Comparison of ENCODE assay signal across 1 cellular context in the genomic region with DNA sequence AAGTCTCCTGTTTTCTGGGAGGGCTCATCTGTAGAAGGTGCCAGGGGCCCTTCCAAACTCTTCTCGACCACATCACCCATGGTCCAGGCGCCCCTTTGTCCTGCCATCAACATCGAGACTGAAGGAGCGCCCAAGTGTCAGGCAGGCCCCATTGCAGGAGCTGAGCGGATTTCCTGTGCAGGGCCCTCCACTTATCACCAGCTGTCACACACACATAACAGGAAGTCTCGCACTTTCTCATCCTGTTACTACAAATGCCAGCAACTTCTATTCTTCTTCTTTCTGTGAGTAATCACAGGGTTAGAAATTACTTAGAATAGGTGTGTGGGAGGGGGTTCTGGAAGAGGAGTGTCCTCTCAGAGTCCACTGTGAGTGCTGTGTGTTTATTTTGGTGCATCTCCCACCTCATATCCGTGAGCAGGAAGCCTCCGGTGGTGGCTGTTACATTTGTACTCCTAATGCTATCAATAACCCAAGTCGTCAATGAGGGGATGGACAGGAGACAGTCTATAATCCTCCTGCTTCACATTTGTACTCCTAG.
A peak's percentile ranks its signal among the peaks of the same experiment; 100 is the strongest.
TF ChIP-seq lines count a peak whose summit lies in the region.

A gene with protein sequence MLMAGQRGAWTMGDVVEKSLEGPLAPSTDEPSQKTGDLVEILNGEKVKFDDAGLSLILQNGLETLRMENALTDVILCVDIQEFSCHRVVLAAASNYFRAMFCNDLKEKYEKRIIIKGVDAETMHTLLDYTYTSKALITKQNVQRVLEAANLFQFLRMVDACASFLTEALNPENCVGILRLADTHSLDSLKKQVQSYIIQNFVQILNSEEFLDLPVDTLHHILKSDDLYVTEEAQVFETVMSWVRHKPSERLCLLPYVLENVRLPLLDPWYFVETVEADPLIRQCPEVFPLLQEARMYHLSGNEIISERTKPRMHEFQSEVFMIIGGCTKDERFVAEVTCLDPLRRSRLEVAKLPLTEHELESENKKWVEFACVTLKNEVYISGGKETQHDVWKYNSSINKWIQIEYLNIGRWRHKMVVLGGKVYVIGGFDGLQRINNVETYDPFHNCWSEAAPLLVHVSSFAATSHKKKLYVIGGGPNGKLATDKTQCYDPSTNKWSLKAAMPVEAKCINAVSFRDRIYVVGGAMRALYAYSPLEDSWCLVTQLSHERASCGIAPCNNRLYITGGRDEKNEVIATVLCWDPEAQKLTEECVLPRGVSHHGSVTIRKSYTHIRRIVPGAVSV (minus strand): TSS at position 166 of the 541 bp plus-strand sequence. CDS start 53 bp downstream, at position 113.

TF ChIP-seq in K562, 482 proteins besides CTCF, POLR2A, EP300 and RAD21 (continued from another document and continues in another):
- TF ChIP-seq, protein P1, sequence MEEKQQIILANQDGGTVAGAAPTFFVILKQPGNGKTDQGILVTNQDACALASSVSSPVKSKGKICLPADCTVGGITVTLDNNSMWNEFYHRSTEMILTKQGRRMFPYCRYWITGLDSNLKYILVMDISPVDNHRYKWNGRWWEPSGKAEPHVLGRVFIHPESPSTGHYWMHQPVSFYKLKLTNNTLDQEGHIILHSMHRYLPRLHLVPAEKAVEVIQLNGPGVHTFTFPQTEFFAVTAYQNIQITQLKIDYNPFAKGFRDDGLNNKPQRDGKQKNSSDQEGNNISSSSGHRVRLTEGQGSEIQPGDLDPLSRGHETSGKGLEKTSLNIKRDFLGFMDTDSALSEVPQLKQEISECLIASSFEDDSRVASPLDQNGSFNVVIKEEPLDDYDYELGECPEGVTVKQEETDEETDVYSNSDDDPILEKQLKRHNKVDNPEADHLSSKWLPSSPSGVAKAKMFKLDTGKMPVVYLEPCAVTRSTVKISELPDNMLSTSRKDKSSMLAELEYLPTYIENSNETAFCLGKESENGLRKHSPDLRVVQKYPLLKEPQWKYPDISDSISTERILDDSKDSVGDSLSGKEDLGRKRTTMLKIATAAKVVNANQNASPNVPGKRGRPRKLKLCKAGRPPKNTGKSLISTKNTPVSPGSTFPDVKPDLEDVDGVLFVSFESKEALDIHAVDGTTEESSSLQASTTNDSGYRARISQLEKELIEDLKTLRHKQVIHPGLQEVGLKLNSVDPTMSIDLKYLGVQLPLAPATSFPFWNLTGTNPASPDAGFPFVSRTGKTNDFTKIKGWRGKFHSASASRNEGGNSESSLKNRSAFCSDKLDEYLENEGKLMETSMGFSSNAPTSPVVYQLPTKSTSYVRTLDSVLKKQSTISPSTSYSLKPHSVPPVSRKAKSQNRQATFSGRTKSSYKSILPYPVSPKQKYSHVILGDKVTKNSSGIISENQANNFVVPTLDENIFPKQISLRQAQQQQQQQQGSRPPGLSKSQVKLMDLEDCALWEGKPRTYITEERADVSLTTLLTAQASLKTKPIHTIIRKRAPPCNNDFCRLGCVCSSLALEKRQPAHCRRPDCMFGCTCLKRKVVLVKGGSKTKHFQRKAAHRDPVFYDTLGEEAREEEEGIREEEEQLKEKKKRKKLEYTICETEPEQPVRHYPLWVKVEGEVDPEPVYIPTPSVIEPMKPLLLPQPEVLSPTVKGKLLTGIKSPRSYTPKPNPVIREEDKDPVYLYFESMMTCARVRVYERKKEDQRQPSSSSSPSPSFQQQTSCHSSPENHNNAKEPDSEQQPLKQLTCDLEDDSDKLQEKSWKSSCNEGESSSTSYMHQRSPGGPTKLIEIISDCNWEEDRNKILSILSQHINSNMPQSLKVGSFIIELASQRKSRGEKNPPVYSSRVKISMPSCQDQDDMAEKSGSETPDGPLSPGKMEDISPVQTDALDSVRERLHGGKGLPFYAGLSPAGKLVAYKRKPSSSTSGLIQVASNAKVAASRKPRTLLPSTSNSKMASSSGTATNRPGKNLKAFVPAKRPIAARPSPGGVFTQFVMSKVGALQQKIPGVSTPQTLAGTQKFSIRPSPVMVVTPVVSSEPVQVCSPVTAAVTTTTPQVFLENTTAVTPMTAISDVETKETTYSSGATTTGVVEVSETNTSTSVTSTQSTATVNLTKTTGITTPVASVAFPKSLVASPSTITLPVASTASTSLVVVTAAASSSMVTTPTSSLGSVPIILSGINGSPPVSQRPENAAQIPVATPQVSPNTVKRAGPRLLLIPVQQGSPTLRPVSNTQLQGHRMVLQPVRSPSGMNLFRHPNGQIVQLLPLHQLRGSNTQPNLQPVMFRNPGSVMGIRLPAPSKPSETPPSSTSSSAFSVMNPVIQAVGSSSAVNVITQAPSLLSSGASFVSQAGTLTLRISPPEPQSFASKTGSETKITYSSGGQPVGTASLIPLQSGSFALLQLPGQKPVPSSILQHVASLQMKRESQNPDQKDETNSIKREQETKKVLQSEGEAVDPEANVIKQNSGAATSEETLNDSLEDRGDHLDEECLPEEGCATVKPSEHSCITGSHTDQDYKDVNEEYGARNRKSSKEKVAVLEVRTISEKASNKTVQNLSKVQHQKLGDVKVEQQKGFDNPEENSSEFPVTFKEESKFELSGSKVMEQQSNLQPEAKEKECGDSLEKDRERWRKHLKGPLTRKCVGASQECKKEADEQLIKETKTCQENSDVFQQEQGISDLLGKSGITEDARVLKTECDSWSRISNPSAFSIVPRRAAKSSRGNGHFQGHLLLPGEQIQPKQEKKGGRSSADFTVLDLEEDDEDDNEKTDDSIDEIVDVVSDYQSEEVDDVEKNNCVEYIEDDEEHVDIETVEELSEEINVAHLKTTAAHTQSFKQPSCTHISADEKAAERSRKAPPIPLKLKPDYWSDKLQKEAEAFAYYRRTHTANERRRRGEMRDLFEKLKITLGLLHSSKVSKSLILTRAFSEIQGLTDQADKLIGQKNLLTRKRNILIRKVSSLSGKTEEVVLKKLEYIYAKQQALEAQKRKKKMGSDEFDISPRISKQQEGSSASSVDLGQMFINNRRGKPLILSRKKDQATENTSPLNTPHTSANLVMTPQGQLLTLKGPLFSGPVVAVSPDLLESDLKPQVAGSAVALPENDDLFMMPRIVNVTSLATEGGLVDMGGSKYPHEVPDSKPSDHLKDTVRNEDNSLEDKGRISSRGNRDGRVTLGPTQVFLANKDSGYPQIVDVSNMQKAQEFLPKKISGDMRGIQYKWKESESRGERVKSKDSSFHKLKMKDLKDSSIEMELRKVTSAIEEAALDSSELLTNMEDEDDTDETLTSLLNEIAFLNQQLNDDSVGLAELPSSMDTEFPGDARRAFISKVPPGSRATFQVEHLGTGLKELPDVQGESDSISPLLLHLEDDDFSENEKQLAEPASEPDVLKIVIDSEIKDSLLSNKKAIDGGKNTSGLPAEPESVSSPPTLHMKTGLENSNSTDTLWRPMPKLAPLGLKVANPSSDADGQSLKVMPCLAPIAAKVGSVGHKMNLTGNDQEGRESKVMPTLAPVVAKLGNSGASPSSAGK (IDR thresholded peaks at IDR 0.05) = peak; percentile 56; the same call in 1 of the 2 replicates
- TF ChIP-seq ZNF764 (CRISPR knock-in tag; IDR thresholded peaks at IDR 0.05; ENCODE audit: low read depth) (no peak), TCF3 (CRISPR knock-in tag; IDR thresholded peaks at IDR 0.05) (no peak; the same call in 1 of the 2 replicates), KLF1 (tag; IDR thresholded peaks at IDR 0.05) (no peak), ARID1B (IDR thresholded peaks at IDR 0.05) (peak; percentile 42; the same call in 1 of the 2 replicates), TSC22D4 (tag; IDR thresholded peaks at IDR 0.05) (no peak), ZBTB7A (IDR thresholded peaks at IDR 0.05; ENCODE audit: borderline replicate concordance, control insufficient read depth, low read depth, low read length) (no peak), BCL6 (CRISPR knock-in tag; IDR thresholded peaks at IDR 0.05) (no peak), PHF21A (IDR thresholded peaks at IDR 0.05; ENCODE audit: borderline replicate concordance, low read depth) (no peak), MCM7 (IDR thresholded peaks at IDR 0.05) (no peak), TCF7 (IDR thresholded peaks at IDR 0.05; ENCODE audit: borderline replicate concordance) (no peak), HDAC3 (IDR thresholded peaks at IDR 0.05; ENCODE audit: borderline replicate concordance, partially characterized antibody) (no peak), RFX1 (IDR thresholded peaks at IDR 0.05) (no peak)
- TF ChIP-seq, protein P2, sequence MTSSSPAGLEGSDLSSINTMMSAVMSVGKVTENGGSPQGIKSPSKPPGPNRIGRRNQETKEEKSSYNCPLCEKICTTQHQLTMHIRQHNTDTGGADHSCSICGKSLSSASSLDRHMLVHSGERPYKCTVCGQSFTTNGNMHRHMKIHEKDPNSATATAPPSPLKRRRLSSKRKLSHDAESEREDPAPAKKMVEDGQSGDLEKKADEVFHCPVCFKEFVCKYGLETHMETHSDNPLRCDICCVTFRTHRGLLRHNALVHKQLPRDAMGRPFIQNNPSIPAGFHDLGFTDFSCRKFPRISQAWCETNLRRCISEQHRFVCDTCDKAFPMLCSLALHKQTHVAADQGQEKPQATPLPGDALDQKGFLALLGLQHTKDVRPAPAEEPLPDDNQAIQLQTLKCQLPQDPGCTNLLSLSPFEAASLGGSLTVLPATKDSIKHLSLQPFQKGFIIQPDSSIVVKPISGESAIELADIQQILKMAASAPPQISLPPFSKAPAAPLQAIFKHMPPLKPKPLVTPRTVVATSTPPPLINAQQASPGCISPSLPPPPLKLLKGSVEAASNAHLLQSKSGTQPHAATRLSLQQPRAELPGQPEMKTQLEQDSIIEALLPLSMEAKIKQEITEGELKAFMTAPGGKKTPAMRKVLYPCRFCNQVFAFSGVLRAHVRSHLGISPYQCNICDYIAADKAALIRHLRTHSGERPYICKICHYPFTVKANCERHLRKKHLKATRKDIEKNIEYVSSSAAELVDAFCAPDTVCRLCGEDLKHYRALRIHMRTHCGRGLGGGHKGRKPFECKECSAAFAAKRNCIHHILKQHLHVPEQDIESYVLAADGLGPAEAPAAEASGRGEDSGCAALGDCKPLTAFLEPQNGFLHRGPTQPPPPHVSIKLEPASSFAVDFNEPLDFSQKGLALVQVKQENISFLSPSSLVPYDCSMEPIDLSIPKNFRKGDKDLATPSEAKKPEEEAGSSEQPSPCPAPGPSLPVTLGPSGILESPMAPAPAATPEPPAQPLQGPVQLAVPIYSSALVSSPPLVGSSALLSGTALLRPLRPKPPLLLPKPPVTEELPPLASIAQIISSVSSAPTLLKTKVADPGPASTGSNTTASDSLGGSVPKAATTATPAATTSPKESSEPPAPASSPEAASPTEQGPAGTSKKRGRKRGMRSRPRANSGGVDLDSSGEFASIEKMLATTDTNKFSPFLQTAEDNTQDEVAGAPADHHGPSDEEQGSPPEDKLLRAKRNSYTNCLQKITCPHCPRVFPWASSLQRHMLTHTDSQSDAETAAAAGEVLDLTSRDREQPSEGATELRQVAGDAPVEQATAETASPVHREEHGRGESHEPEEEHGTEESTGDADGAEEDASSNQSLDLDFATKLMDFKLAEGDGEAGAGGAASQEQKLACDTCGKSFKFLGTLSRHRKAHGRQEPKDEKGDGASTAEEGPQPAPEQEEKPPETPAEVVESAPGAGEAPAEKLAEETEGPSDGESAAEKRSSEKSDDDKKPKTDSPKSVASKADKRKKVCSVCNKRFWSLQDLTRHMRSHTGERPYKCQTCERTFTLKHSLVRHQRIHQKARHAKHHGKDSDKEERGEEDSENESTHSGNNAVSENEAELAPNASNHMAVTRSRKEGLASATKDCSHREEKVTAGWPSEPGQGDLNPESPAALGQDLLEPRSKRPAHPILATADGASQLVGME (CRISPR knock-in tag; IDR thresholded peaks at IDR 0.05) = no peak
- TF ChIP-seq, protein P3, sequence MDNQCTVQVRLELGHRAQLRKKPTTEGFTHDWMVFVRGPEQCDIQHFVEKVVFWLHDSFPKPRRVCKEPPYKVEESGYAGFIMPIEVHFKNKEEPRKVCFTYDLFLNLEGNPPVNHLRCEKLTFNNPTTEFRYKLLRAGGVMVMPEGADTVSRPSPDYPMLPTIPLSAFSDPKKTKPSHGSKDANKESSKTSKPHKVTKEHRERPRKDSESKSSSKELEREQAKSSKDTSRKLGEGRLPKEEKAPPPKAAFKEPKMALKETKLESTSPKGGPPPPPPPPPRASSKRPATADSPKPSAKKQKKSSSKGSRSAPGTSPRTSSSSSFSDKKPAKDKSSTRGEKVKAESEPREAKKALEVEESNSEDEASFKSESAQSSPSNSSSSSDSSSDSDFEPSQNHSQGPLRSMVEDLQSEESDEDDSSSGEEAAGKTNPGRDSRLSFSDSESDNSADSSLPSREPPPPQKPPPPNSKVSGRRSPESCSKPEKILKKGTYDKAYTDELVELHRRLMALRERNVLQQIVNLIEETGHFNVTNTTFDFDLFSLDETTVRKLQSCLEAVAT (IDR thresholded peaks at IDR 0.05) = peak in 1 of 2 experiments; percentile 74; a peak in 2 of 4 replicates
- TF ChIP-seq, protein P4, sequence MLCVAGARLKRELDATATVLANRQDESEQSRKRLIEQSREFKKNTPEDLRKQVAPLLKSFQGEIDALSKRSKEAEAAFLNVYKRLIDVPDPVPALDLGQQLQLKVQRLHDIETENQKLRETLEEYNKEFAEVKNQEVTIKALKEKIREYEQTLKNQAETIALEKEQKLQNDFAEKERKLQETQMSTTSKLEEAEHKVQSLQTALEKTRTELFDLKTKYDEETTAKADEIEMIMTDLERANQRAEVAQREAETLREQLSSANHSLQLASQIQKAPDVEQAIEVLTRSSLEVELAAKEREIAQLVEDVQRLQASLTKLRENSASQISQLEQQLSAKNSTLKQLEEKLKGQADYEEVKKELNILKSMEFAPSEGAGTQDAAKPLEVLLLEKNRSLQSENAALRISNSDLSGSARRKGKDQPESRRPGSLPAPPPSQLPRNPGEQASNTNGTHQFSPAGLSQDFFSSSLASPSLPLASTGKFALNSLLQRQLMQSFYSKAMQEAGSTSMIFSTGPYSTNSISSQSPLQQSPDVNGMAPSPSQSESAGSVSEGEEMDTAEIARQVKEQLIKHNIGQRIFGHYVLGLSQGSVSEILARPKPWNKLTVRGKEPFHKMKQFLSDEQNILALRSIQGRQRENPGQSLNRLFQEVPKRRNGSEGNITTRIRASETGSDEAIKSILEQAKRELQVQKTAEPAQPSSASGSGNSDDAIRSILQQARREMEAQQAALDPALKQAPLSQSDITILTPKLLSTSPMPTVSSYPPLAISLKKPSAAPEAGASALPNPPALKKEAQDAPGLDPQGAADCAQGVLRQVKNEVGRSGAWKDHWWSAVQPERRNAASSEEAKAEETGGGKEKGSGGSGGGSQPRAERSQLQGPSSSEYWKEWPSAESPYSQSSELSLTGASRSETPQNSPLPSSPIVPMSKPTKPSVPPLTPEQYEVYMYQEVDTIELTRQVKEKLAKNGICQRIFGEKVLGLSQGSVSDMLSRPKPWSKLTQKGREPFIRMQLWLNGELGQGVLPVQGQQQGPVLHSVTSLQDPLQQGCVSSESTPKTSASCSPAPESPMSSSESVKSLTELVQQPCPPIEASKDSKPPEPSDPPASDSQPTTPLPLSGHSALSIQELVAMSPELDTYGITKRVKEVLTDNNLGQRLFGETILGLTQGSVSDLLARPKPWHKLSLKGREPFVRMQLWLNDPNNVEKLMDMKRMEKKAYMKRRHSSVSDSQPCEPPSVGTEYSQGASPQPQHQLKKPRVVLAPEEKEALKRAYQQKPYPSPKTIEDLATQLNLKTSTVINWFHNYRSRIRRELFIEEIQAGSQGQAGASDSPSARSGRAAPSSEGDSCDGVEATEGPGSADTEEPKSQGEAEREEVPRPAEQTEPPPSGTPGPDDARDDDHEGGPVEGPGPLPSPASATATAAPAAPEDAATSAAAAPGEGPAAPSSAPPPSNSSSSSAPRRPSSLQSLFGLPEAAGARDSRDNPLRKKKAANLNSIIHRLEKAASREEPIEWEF (CRISPR knock-in tag; IDR thresholded peaks at IDR 0.05) = no peak
- TF ChIP-seq, protein P5, sequence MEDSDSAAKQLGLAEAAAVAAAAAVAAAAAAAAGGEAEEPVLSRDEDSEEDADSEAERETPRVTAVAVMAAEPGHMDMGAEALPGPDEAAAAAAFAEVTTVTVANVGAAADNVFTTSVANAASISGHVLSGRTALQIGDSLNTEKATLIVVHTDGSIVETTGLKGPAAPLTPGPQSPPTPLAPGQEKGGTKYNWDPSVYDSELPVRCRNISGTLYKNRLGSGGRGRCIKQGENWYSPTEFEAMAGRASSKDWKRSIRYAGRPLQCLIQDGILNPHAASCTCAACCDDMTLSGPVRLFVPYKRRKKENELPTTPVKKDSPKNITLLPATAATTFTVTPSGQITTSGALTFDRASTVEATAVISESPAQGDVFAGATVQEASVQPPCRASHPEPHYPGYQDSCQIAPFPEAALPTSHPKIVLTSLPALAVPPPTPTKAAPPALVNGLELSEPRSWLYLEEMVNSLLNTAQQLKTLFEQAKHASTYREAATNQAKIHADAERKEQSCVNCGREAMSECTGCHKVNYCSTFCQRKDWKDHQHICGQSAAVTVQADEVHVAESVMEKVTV (CRISPR knock-in tag; IDR thresholded peaks at IDR 0.05) = no peak
